Comparison of ENCODE assay signal across 15 cellular contexts in the genomic region with DNA sequence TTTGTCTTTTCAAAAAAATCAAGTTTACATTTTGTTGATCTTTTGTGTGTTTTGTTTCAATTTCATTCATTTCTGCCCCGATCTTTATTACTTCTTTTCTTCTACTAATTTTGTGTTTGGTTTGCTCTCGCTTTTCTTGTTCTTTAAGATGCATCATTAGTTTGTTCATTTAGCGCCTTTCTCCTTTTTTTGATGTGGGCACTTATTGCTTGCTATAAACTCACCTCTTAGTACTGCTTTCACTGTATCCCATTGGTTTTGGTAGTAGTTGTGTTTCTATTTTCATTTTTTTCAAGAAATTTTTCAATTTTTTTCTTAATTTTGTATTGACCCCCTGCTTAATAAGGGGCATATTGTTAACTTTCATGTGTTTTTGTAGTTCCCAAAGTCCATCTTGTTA. TPM values are rescaled to one million over a fixed set of nuclear protein-coding genes. Genes with fewer than 3 reads are reported as not detected.
DNase-seq lines count a peak whose midpoint lies in the region; ATAC-seq and TF ChIP-seq lines count a peak whose summit lies in the region.
"Had no signal": no experiment of that assay in that cellular context is flagged by ENCODE, and none has a peak within 500 bp of the region (broad histone marks: within the 10 kb centered on the region; RNA-seq: fewer than 3 reads in every experiment).

No MANE protein-coding gene starts in this region.

- no peak for DNase-seq in activated CD8-positive, alpha-beta T cell treated with anti-CD3 and anti-CD28 coated beads for 36 hours
- no peak for DNase-seq in activated CD8-positive, alpha-beta T cell treated with anti-CD3 and anti-CD28 coated beads, Interleukin-2, amount 10 ng/mL, durations not matched to agents 7 days and 5 days
- DNase-seq in MM.1S (peak; percentile 12), NOMO-1 treated with DMSO at 0.1 percent for 48 hours (lab: John Stamatoyannopoulos, UW; ENCODE audit: unreplicated experiment) (no peak)
- DNase-seq in activated naive CD8-positive, alpha-beta T cell treated with anti-CD3 and anti-CD28 coated beads, Interleukin-2, amount 50 U/mL, for 24 hours: no peak
- DNase-seq: C1 segment of cervical spinal cord, DMS 273 treated with DMSO at 0.1 percent for 48 hours, NCI-H1436 treated with DMSO at 0.1 percent for 48 hours, NCI-H2081, NCI-H524 treated with DMSO at 0.1 percent for 48 hours had no signal

- peaks cover 18% of the 10 kb centered on the region for H3K9me3 Mint-ChIP-seq in activated CD8-positive, alpha-beta T cell treated with anti-CD3 and anti-CD28 coated beads for 36 hours
- H3K9me3 Mint-ChIP-seq in activated CD8-positive, alpha-beta T cell treated with anti-CD3 and anti-CD28 coated beads, Interleukin-2, amount 10 ng/mL, durations not matched to agents 7 days and 5 days (ENCODE audit: insufficient read depth): peaks cover 9% of the 10 kb centered on the region
- peaks cover 18% of the 10 kb centered on the region for H3K9me3 Mint-ChIP-seq in activated naive CD8-positive, alpha-beta T cell treated with anti-CD3 and anti-CD28 coated beads, Interleukin-2, amount 50 U/mL, for 24 hours

- H4K20me1 ChIP-seq in MM.1S (ENCODE audit: insufficient read depth, low read length): no peaks in the 10 kb centered on the region

- CTCF ChIA-PET in activated CD8-positive, alpha-beta T cell treated with anti-CD3 and anti-CD28 coated beads for 36 hours (lab: Charles Lee): no interaction called here
- CTCF ChIA-PET in activated CD8-positive, alpha-beta T cell treated with anti-CD3 and anti-CD28 coated beads, Interleukin-2, amount 10 ng/mL, durations not matched to agents 7 days and 5 days (lab: Charles Lee): no interaction called here

- H3K36me3 Mint-ChIP-seq in activated CD8-positive, alpha-beta T cell treated with anti-CD3 and anti-CD28 coated beads for 36 hours (ENCODE audit: low read depth): peaks cover 53% of the 10 kb centered on the region
- peaks cover 31% of the 10 kb centered on the region for H3K36me3 Mint-ChIP-seq in activated CD8-positive, alpha-beta T cell treated with anti-CD3 and anti-CD28 coated beads, Interleukin-2, amount 10 ng/mL, durations not matched to agents 7 days and 5 days (ENCODE audit: low read depth)
- H3K36me3 Mint-ChIP-seq in activated naive CD8-positive, alpha-beta T cell treated with anti-CD3 and anti-CD28 coated beads, Interleukin-2, amount 50 U/mL, for 24 hours (ENCODE audit: low read depth): peaks cover 37% of the 10 kb centered on the region

- peak; percentile 25 for ATAC-seq in activated CD8-positive, alpha-beta T cell treated with anti-CD3 and anti-CD28 coated beads for 36 hours
- ATAC-seq in activated CD8-positive, alpha-beta T cell treated with anti-CD3 and anti-CD28 coated beads, Interleukin-2, amount 10 ng/mL, durations not matched to agents 7 days and 5 days: no peak
- ATAC-seq in GM21381 (IDR thresholded peaks at IDR 0.05; ENCODE audit: unreplicated experiment) (peak; percentile 0), HG02588 (IDR thresholded peaks at IDR 0.05; ENCODE audit: unreplicated experiment) (no peak), GM18873 (IDR thresholded peaks at IDR 0.05; ENCODE audit: low FRiP score, unreplicated experiment) (no peak)
- ATAC-seq in activated naive CD8-positive, alpha-beta T cell treated with anti-CD3 and anti-CD28 coated beads, Interleukin-2, amount 50 U/mL, for 24 hours: no peak
- ATAC-seq: Right ventricle myocardium inferior had no signal

- peak overlapping the region; percentile 90 for H3K27ac Mint-ChIP-seq in activated CD8-positive, alpha-beta T cell treated with anti-CD3 and anti-CD28 coated beads for 36 hours
- no peak overlapping the region for H3K27ac Mint-ChIP-seq in activated CD8-positive, alpha-beta T cell treated with anti-CD3 and anti-CD28 coated beads, Interleukin-2, amount 10 ng/mL, durations not matched to agents 7 days and 5 days
- peak overlapping the region; percentile 92 for H3K27ac Mint-ChIP-seq in activated naive CD8-positive, alpha-beta T cell treated with anti-CD3 and anti-CD28 coated beads, Interleukin-2, amount 50 U/mL, for 24 hours

- intact Hi-C loops in activated CD8-positive, alpha-beta T cell treated with anti-CD3 and anti-CD28 coated beads for 36 hours (cut with micrococcal nuclease): no loop called here

- H3K27ac ChIP-seq in MM.1S (ENCODE audit: low read length): peak overlapping the region; percentile 85
- H3K27ac ChIP-seq: SK-N-MC had no signal

- H3K4me3 ChIP-seq in MM.1S (ENCODE audit: low read length): no peak overlapping the region
- H3K4me3 ChIP-seq: SK-N-MC had no signal

- no peaks in the 10 kb centered on the region for H3K27me3 ChIP-seq in MM.1S (replicated peaks; ENCODE audit: insufficient read depth, low read length)

- peak overlapping the region; percentile 11; the same call in 1 of the 2 replicates for H3K9ac ChIP-seq in MM.1S (ENCODE audit: low read length)

- H3F3A ChIP-seq in MM.1S (ENCODE audit: insufficient read depth, low read length): peaks cover 35% of the 10 kb centered on the region

- H3K4me2 ChIP-seq in MM.1S (ENCODE audit: low read depth, low read length): peak overlapping the region; percentile 32; the same call in 1 of the 2 replicates

- H3K27me3 Mint-ChIP-seq in activated CD8-positive, alpha-beta T cell treated with anti-CD3 and anti-CD28 coated beads for 36 hours: no peaks in the 10 kb centered on the region
- no peaks in the 10 kb centered on the region for H3K27me3 Mint-ChIP-seq in activated CD8-positive, alpha-beta T cell treated with anti-CD3 and anti-CD28 coated beads, Interleukin-2, amount 10 ng/mL, durations not matched to agents 7 days and 5 days (ENCODE audit: low read depth)
- H3K27me3 Mint-ChIP-seq in activated naive CD8-positive, alpha-beta T cell treated with anti-CD3 and anti-CD28 coated beads, Interleukin-2, amount 50 U/mL, for 24 hours: no peaks in the 10 kb centered on the region

- POLR2A ChIA-PET in activated CD8-positive, alpha-beta T cell treated with anti-CD3 and anti-CD28 coated beads for 36 hours (lab: Charles Lee): interaction anchor here (0.6 kb wide), 1 partner anchor 163 kb away, joined by 3 read pairs; no protein-coding TSS in a partner anchor
- POLR2A ChIA-PET in activated CD8-positive, alpha-beta T cell treated with anti-CD3 and anti-CD28 coated beads, Interleukin-2, amount 10 ng/mL, durations not matched to agents 7 days and 5 days (lab: Charles Lee): no interaction called here

- no peak for TF ChIP-seq CTCF in activated CD8-positive, alpha-beta T cell treated with anti-CD3 and anti-CD28 coated beads for 36 hours (IDR thresholded peaks at IDR 0.05)
- TF ChIP-seq CTCF in MM.1S (IDR thresholded peaks at IDR 0.05; ENCODE audit: low read length): no peak

- H3K9me2 ChIP-seq in MM.1S (replicated peaks; ENCODE audit: insufficient read depth, low read length): no peaks in the 10 kb centered on the region

- no peak overlapping the region for H2AFZ ChIP-seq in MM.1S (ENCODE audit: low read length)

- peak overlapping the region; percentile 26 for H3K4me3 Mint-ChIP-seq in activated CD8-positive, alpha-beta T cell treated with anti-CD3 and anti-CD28 coated beads for 36 hours
- H3K4me3 Mint-ChIP-seq in activated CD8-positive, alpha-beta T cell treated with anti-CD3 and anti-CD28 coated beads, Interleukin-2, amount 10 ng/mL, durations not matched to agents 7 days and 5 days: no peak overlapping the region
- H3K4me3 Mint-ChIP-seq in activated naive CD8-positive, alpha-beta T cell treated with anti-CD3 and anti-CD28 coated beads, Interleukin-2, amount 50 U/mL, for 24 hours: no peak overlapping the region

- peaks cover 10% of the 10 kb centered on the region; the same call in 1 of the 2 replicates for H3K79me2 ChIP-seq in MM.1S (ENCODE audit: low read length)

- no peaks in the 10 kb centered on the region for H3K9me3 ChIP-seq in MM.1S (replicated peaks; ENCODE audit: insufficient read depth, low read length)

- H3K36me3 ChIP-seq in MM.1S (replicated peaks; ENCODE audit: insufficient read depth, low read length): no peaks in the 10 kb centered on the region

- H3K4me1 ChIP-seq in MM.1S (ENCODE audit: low read length): peaks cover 26% of the 10 kb centered on the region

- H3K4me1 Mint-ChIP-seq in activated CD8-positive, alpha-beta T cell treated with anti-CD3 and anti-CD28 coated beads for 36 hours (ENCODE audit: low read depth): peaks cover 40% of the 10 kb centered on the region
- H3K4me1 Mint-ChIP-seq in activated CD8-positive, alpha-beta T cell treated with anti-CD3 and anti-CD28 coated beads, Interleukin-2, amount 10 ng/mL, durations not matched to agents 7 days and 5 days (ENCODE audit: low read depth): peaks cover 23% of the 10 kb centered on the region
- H3K4me1 Mint-ChIP-seq in activated naive CD8-positive, alpha-beta T cell treated with anti-CD3 and anti-CD28 coated beads, Interleukin-2, amount 50 U/mL, for 24 hours: peaks cover 49% of the 10 kb centered on the region

RNA-seq across cellular contexts. Expression of gene PRKCI, which starts 34.4 kb away (rescaled TPM):
- 10 to 100 TPM; 17.4 to 21.3 TPM for total RNA-seq in activated CD8-positive, alpha-beta T cell treated with anti-CD3 and anti-CD28 coated beads for 36 hours
- total RNA-seq in activated CD8-positive, alpha-beta T cell treated with anti-CD3 and anti-CD28 coated beads, Interleukin-2, amount 10 ng/mL, durations not matched to agents 7 days and 5 days: 10 to 100 TPM; 17.0 to 19.5 TPM

Comparison
In these comparisons a context has a peak if more than half of its experiments do, and no peak if none do; other contexts are left out.
1. ATAC-seq: peak in activated CD8-positive, alpha-beta T cell treated with anti-CD3 and anti-CD28 coated beads for 36 hours (single experiment) and GM21381 (single experiment); none in activated CD8-positive, alpha-beta T cell treated with anti-CD3 and anti-CD28 coated beads, Interleukin-2, amount 10 ng/mL, durations not matched to agents 7 days and 5 days (single experiment), activated naive CD8-positive, alpha-beta T cell treated with anti-CD3 and anti-CD28 coated beads, Interleukin-2, amount 50 U/mL, for 24 hours (single experiment), HG02588 (single experiment) and GM18873 (single experiment).